In the genomic region with DNA sequence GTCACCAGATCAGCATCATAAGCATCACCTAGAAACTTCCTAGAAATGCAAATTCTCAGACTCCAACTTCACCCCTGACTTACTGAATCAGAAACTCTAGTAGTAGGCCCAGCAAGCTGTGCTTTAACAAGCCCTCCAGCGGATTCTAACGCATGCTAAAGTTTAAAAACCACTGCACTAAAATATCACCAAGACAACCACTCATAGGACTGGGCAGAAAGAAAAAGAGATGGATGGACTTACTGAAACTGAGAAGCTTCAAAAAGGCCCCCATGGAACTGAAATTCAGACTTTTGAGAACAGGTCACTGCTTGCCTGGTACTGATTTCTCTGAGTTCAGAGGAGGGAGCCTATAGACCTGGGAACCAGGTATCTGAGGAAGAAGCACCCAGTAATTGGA, we compare ENCODE assay signal across 23 cellular contexts.
DNase-seq lines count a peak whose midpoint lies in the region; ATAC-seq and TF ChIP-seq lines count a peak whose summit lies in the region.
"Had no signal": no experiment of that assay in that cellular context is flagged by ENCODE, and none has a peak within 500 bp of the region (broad histone marks: within the 10 kb centered on the region; RNA-seq: fewer than 3 reads in every experiment).

No MANE protein-coding gene starts in this region.

- DNase-seq in GM12865 (ENCODE audit: low read depth), result peak; percentile 54
- DNase-seq in NCI-H1092 treated with DMSO at 0.1 percent for 48 hours (lab: John Stamatoyannopoulos, UW), result no peak
- no peak for DNase-seq in HUDEP-2 (lab: John Stamatoyannopoulos, UW; ENCODE audit: unreplicated experiment in 76 of 76)
- DNase-seq in activated effector memory CD4-positive, alpha-beta T cell treated with anti-CD3 and anti-CD28 coated beads, Interleukin-2, amount 50 U/mL, for 16 hours, result no peak
- no peak for DNase-seq in NCI-H446 (lab: John Stamatoyannopoulos, UW)
- DNase-seq: activated CD4-positive, alpha-beta memory T cell treated with anti-CD3 and anti-CD28 coated beads for 36 hours; activated naive CD8-positive, alpha-beta T cell treated with anti-CD3 and anti-CD28 coated beads, Interleukin-2, amount 10 ng/mL, durations not matched to agents 7 days and 5 days; brain microvascular endothelial cell; cortex of kidney; GM23248; KBM-7; lower lobe of right lung; NCI-H1048; NCI-H2081; NCI-H510A treated with DMSO at 0.1 percent for 48 hours; occipital lobe; stimulated activated naive CD4-positive, alpha-beta T cell treated with Interleukin-2 at 50 U/mL for 16 hours had no signal

- H3K4me3 ChIP-seq in GM12865 (ENCODE audit: low read depth, low read length), result no peak overlapping the region
- H3K4me3 ChIP-seq: A549, BLaER1, GM23248, lower lobe of right lung had no signal

- TF ChIP-seq CTCF in GM12865 (IDR thresholded peaks at IDR 0.05; ENCODE audit: insufficient read depth, low read depth, low read length, missing control alignments), result no peak

- ATAC-seq in GM19463 (IDR thresholded peaks at IDR 0.05; ENCODE audit: unreplicated experiment) (peak; percentile 74), HG02642 (IDR thresholded peaks at IDR 0.05; ENCODE audit: poor library complexity, unreplicated experiment) (peak; percentile 65), HG03342 (IDR thresholded peaks at IDR 0.05; ENCODE audit: unreplicated experiment) (peak; percentile 54)
- ATAC-seq: A549, sciatic nerve had no signal
